In genomic region chr4:49102344-49102898, GRCh38 we compare ENCODE assay signal across 8 cellular contexts.
DNase-seq lines count a peak whose midpoint lies in the region; ATAC-seq and TF ChIP-seq lines count a peak whose summit lies in the region.
"Not testable (repeated sequence)": the region's sequence is repeated elsewhere in the genome, so short reads cannot be mapped to it uniquely, and the experiment has no call there.

No MANE protein-coding gene starts in this region.

- H3K9me3 ChIP-seq in lung (ENCODE audit: control insufficient read depth in 2 of 2, insufficient read depth in 1 of 2, low read length in 1 of 2): peaks cover 16 to 26% of the 10 kb centered on the region in 2 donors
- peaks cover 32% of the 10 kb centered on the region for H3K9me3 ChIP-seq in thoracic aorta

- ATAC-seq in GM18867 (IDR thresholded peaks at IDR 0.05; ENCODE audit: unreplicated experiment) (peak; percentile 33), GM21526 (IDR thresholded peaks at IDR 0.05; ENCODE audit: low FRiP score, unreplicated experiment) (peak; percentile 35), HG02852 (IDR thresholded peaks at IDR 0.05; ENCODE audit: unreplicated experiment) (peak; percentile 33), HG03439 (IDR thresholded peaks at IDR 0.05; ENCODE audit: unreplicated experiment) (peak; percentile 39), lung (ENCODE audit: insufficient read depth, low FRiP score) (peak; percentile 39), thoracic aorta (ENCODE audit: insufficient number of reproducible peaks, low FRiP score, low read depth) (peak; percentile 15)
- ATAC-seq in activated CD8-positive, alpha-beta T cell treated with anti-CD3 and anti-CD28 coated beads, Interleukin-2, amount 10 ng/mL, durations not matched to agents 7 days and 5 days: peak; percentile 22

- TF ChIP-seq CTCF in fibroblast of mammary gland (conservative IDR thresholded peaks at IDR 0.05; ENCODE audit: control insufficient read depth, insufficient read depth, low read depth, low read length); lung (IDR thresholded peaks at IDR 0.05; ENCODE audit: control extremely low read depth, extremely low read depth); thoracic aorta (IDR thresholded peaks at IDR 0.05): not testable (repeated sequence)

- H3K36me3 ChIP-seq in lung (ENCODE audit: control insufficient read depth in 2 of 2, insufficient read depth in 2 of 2, low read length in 2 of 2); thoracic aorta: not testable (repeated sequence)

- not testable (repeated sequence) for H3K4me1 Mint-ChIP-seq in activated CD8-positive, alpha-beta T cell treated with anti-CD3 and anti-CD28 coated beads, Interleukin-2, amount 10 ng/mL, durations not matched to agents 7 days and 5 days (ENCODE audit: low read depth)

- not testable (repeated sequence) for H3K4me1 ChIP-seq in lung (ENCODE audit: control insufficient read depth in 2 of 2, insufficient read depth in 2 of 2, low read length in 2 of 2); thoracic aorta (ENCODE audit: control insufficient read depth in 1 of 2, low read depth in 2 of 2)

- H3K4me3 Mint-ChIP-seq in activated CD8-positive, alpha-beta T cell treated with anti-CD3 and anti-CD28 coated beads, Interleukin-2, amount 10 ng/mL, durations not matched to agents 7 days and 5 days: not testable (repeated sequence)

- not testable (repeated sequence) for H3K27me3 Mint-ChIP-seq in activated CD8-positive, alpha-beta T cell treated with anti-CD3 and anti-CD28 coated beads, Interleukin-2, amount 10 ng/mL, durations not matched to agents 7 days and 5 days (ENCODE audit: low read depth)

- 70 to 72% methylated on average over 8 to 9 of the region's 9 CpGs for WGBS in lung, 2 donors

- H3K4me3 ChIP-seq in fibroblast of mammary gland (ENCODE audit: control insufficient read depth, low read depth, low read length); lung; thoracic aorta: not testable (repeated sequence)

- H3K27ac ChIP-seq in lung (ENCODE audit: low read depth in 1 of 2, low read length in 1 of 2); thoracic aorta: not testable (repeated sequence)

- peaks cover 67% of the 10 kb centered on the region for H3K36me3 Mint-ChIP-seq in activated CD8-positive, alpha-beta T cell treated with anti-CD3 and anti-CD28 coated beads, Interleukin-2, amount 10 ng/mL, durations not matched to agents 7 days and 5 days (ENCODE audit: low read depth)

- H3K9me3 Mint-ChIP-seq in activated CD8-positive, alpha-beta T cell treated with anti-CD3 and anti-CD28 coated beads, Interleukin-2, amount 10 ng/mL, durations not matched to agents 7 days and 5 days (ENCODE audit: insufficient read depth): not testable (repeated sequence)

- CTCF ChIA-PET in activated CD8-positive, alpha-beta T cell treated with anti-CD3 and anti-CD28 coated beads, Interleukin-2, amount 10 ng/mL, durations not matched to agents 7 days and 5 days (lab: Charles Lee): not testable (repeated sequence)

- H3K27me3 ChIP-seq in lung (ENCODE audit: control insufficient read depth, insufficient read depth); thoracic aorta (replicated peaks; ENCODE audit: insufficient read depth): not testable (repeated sequence)

- H3K27ac Mint-ChIP-seq in activated CD8-positive, alpha-beta T cell treated with anti-CD3 and anti-CD28 coated beads, Interleukin-2, amount 10 ng/mL, durations not matched to agents 7 days and 5 days: not testable (repeated sequence)

- POLR2A ChIA-PET in activated CD8-positive, alpha-beta T cell treated with anti-CD3 and anti-CD28 coated beads, Interleukin-2, amount 10 ng/mL, durations not matched to agents 7 days and 5 days (lab: Charles Lee): not testable (repeated sequence)

- not testable (repeated sequence) for DNase-seq in activated CD8-positive, alpha-beta T cell treated with anti-CD3 and anti-CD28 coated beads, Interleukin-2, amount 10 ng/mL, durations not matched to agents 7 days and 5 days; lung (ENCODE audit: low spot score); thoracic aorta (ENCODE audit: low spot score)
- DNase-seq in fibroblast of mammary gland (ENCODE audit: low read depth): peak; percentile 47
